ENCODE assay signal across 28 cellular contexts in the genomic region with DNA sequence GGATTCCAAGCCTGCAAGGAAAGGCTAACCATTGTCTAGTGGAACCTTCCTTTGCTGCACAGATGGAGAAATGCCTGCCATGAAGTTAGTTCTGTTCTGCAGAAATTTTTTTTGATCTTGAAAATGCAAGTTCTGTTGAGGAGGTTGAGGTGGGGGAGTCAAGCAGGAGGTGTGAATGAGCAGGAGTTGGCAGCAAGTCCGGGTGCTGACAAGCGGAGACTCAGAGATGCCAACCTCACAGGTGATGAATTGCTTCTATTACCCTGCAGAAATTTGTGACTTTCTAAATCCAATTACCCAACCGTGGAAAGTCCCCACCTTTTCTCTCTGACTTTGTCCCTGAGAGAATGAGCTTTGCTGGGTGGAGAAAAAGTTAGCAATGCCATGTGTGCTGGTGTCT.
"Had no signal": no experiment of that assay in that cellular context is flagged by ENCODE, and none has a peak within 500 bp of the region (broad histone marks: within the 10 kb centered on the region; RNA-seq: fewer than 3 reads in every experiment).

No MANE protein-coding gene starts in this region.

- H3K27me3 Mint-ChIP-seq: naive B cell; natural killer cell treated with Interleukin-12 subunit alpha and Interleukin-12 subunit beta and Interleukin-15 and Interleukin-18, amount 100 ng/mL, for 72 hours; stimulated activated naive B cell treated with anti-CD40 and anti-IgM and Interleukin-4, amounts not matched to agents 10 μg/mL and 1 μg/mL and 100 μg/mL, for 72 hours; type B pancreatic cell had no signal

- ATAC-seq: naive thymus-derived CD8-positive, alpha-beta T cell; natural killer cell treated with Interleukin-12 subunit alpha and Interleukin-12 subunit beta and Interleukin-15 and Interleukin-18, amount 100 ng/mL, for 72 hours; right cardiac atrium; right lobe of liver; stimulated activated effector memory CD8-positive, alpha-beta T cell treated with anti-CD3 and anti-CD28 coated beads, Interleukin-12 subunit alpha, Interleukin-12 subunit beta, amount 100 ng/mL, for 72 hours; stimulated activated naive B cell treated with anti-CD40 and anti-IgM and Interleukin-4, amounts not matched to agents 10 μg/mL and 1 μg/mL and 100 μg/mL, for 72 hours; upper lobe of right lung had no signal

- H3K36me3 Mint-ChIP-seq: stimulated activated effector memory CD8-positive, alpha-beta T cell treated with anti-CD3 and anti-CD28 coated beads, Interleukin-12 subunit alpha, Interleukin-12 subunit beta, amount 100 ng/mL, for 72 hours had no signal

- DNase-seq: naive B cell; naive thymus-derived CD8-positive, alpha-beta T cell; nephron progenitor cell; nucleus accumbens; ovary; right cardiac atrium; right lobe of liver; sigmoid colon; small intestine; stimulated activated CD4-positive, alpha-beta T cell treated with anti-CD3 and anti-CD28 coated beads, Interleukin-15, amount 100 ng/mL, for 24 hours; stimulated activated CD4-positive, alpha-beta T cell treated with anti-CD3 and anti-CD28 coated beads, Interleukin-2, amount 100 ng/mL, for 24 hours; stimulated activated CD4-positive, alpha-beta T cell treated with anti-CD3 and anti-CD28 coated beads, Interleukin-2, amount 100 ng/mL, for 48 hours; stimulated activated CD4-positive, alpha-beta T cell treated with anti-CD3 and anti-CD28 coated beads, Interleukin-4, amount 100 ng/mL, for 24 hours; stimulated activated naive B cell treated with anti-CD40 and anti-IgM and Interleukin-4, amounts not matched to agents 10 μg/mL and 1 μg/mL and 100 μg/mL, for 72 hours; stimulated activated naive CD4-positive, alpha-beta T cell treated with Interleukin-2 at 50 U/mL for 16 hours; stomach; testis; tibial artery; transverse colon; upper lobe of right lung; uterus had no signal

- H3K4me1 Mint-ChIP-seq: naive B cell; naive thymus-derived CD8-positive, alpha-beta T cell; stimulated activated effector memory CD8-positive, alpha-beta T cell treated with anti-CD3 and anti-CD28 coated beads, Interleukin-12 subunit alpha, Interleukin-12 subunit beta, amount 100 ng/mL, for 72 hours; stimulated activated naive B cell treated with anti-CD40 and anti-IgM and Interleukin-4, amounts not matched to agents 10 μg/mL and 1 μg/mL and 100 μg/mL, for 72 hours had no signal

- H3K4me3 ChIP-seq: ovary, prostate gland, right lobe of liver, sigmoid colon, stomach, suprapubic skin, testis, tibial artery, transverse colon, upper lobe of right lung, uterus had no signal

- H3K27ac Mint-ChIP-seq: naive B cell; naive thymus-derived CD8-positive, alpha-beta T cell; natural killer cell treated with Interleukin-12 subunit alpha and Interleukin-12 subunit beta and Interleukin-15 and Interleukin-18, amount 100 ng/mL, for 72 hours; nephron progenitor cell; stimulated activated effector memory CD8-positive, alpha-beta T cell treated with anti-CD3 and anti-CD28 coated beads, Interleukin-12 subunit alpha, Interleukin-12 subunit beta, amount 100 ng/mL, for 72 hours; stimulated activated naive B cell treated with anti-CD40 and anti-IgM and Interleukin-4, amounts not matched to agents 10 μg/mL and 1 μg/mL and 100 μg/mL, for 72 hours; stimulated activated naive CD8-positive, alpha-beta T cell treated with anti-CD3 and anti-CD28 coated beads, Interleukin-15, Interleukin-2, amounts not matched to agents 100 ng/mL and 50 ng/mL, for 24 hours; type B pancreatic cell had no signal

- H3K4me3 Mint-ChIP-seq: naive thymus-derived CD8-positive, alpha-beta T cell; natural killer cell treated with Interleukin-12 subunit alpha and Interleukin-12 subunit beta and Interleukin-15 and Interleukin-18, amount 100 ng/mL, for 72 hours; nephron progenitor cell; neural crest cell; stimulated activated effector memory CD8-positive, alpha-beta T cell treated with anti-CD3 and anti-CD28 coated beads, Interleukin-12 subunit alpha, Interleukin-12 subunit beta, amount 100 ng/mL, for 72 hours; stimulated activated naive B cell treated with anti-CD40 and anti-IgM and Interleukin-4, amounts not matched to agents 10 μg/mL and 1 μg/mL and 100 μg/mL, for 72 hours; stimulated activated naive CD8-positive, alpha-beta T cell treated with anti-CD3 and anti-CD28 coated beads, Interleukin-15, Interleukin-2, amounts not matched to agents 100 ng/mL and 50 ng/mL, for 24 hours; type B pancreatic cell had no signal
